ENCODE assay signal across 23 cellular contexts in genomic region chr4:7540216-7540615, GRCh38.
DNase-seq lines count a peak whose midpoint lies in the region; ATAC-seq and TF ChIP-seq lines count a peak whose summit lies in the region.
"Had no signal": no experiment of that assay in that cellular context is flagged by ENCODE, and none has a peak within 500 bp of the region (broad histone marks: within the 10 kb centered on the region; RNA-seq: fewer than 3 reads in every experiment).

No MANE protein-coding gene starts in this region.

- H3K27ac ChIP-seq in CD4-positive, alpha-beta memory T cell (ENCODE audit: low read depth, low read length), result no peak overlapping the region
- H3K27ac ChIP-seq in foreskin keratinocyte, result no peak overlapping the region
- H3K27ac ChIP-seq: cardiac muscle cell, epithelial cell of prostate, hepatocyte, neural progenitor cell, tibial nerve, VCaP had no signal

- peak overlapping the region in 4 of 7 donors; percentile 22 to 74 (median 34) for H3K27ac Mint-ChIP-seq in CD4-positive, alpha-beta memory T cell
- H3K27ac Mint-ChIP-seq: neural progenitor cell; stimulated activated naive CD8-positive, alpha-beta T cell treated with anti-CD3 and anti-CD28 coated beads, Interleukin-15, Interleukin-2, amounts not matched to agents 100 ng/mL and 50 ng/mL, for 24 hours; T-helper 1 cell treated with Interleukin-12 subunit alpha and Interleukin-12 subunit beta and Interleukin-4 antibody, amounts not matched to agents 30 μg/mL and 1 μg/mL, for 36 hours had no signal

- H3K36me3 ChIP-seq in CD4-positive, alpha-beta memory T cell (ENCODE audit: insufficient read depth, low read length), result no peaks in the 10 kb centered on the region
- no peaks in the 10 kb centered on the region for H3K36me3 ChIP-seq in ES-I3 (ENCODE audit: insufficient read depth, low read length)
- H3K36me3 ChIP-seq: cardiac muscle cell, neural progenitor cell had no signal

- peak; percentile 7 for ATAC-seq in foreskin keratinocyte

- no peak for TF ChIP-seq CTCF in NB4 (IDR thresholded peaks at IDR 0.05; ENCODE audit: low read depth, low read length)
- TF ChIP-seq CTCF in foreskin keratinocyte (conservative IDR thresholded peaks at IDR 0.05), result no peak

- peaks cover 0 to 3% (median 0%) of the 10 kb centered on the region in 8 donors for H3K9me3 Mint-ChIP-seq in CD4-positive, alpha-beta memory T cell
- H3K9me3 Mint-ChIP-seq: neural progenitor cell; stimulated activated naive CD8-positive, alpha-beta T cell treated with anti-CD3 and anti-CD28 coated beads, Interleukin-15, Interleukin-2, amounts not matched to agents 100 ng/mL and 50 ng/mL, for 24 hours had no signal

- H3K4me3 ChIP-seq in CD4-positive, alpha-beta memory T cell (ENCODE audit: low read length in 2 of 2), result no peak overlapping the region
- H3K4me3 ChIP-seq in NB4 (ENCODE audit: low read depth, low read length), result no peak overlapping the region
- H3K4me3 ChIP-seq: cardiac muscle cell, hepatocyte, neural progenitor cell, smooth muscle cell, tibial nerve had no signal

- no peak for TF ChIP-seq POLR2A in NB4 (IDR thresholded peaks at IDR 0.05; ENCODE audit: extremely low read depth, insufficient read length)

- CTCF ChIA-PET in CD4-positive, alpha-beta memory T cell (lab: Charles Lee; ENCODE audit: partially characterized antibody), result no interaction called here
- CTCF ChIA-PET in HEK293T (lab: Yijun Ruan, JAX), result no interaction called here

- no peaks in the 10 kb centered on the region for H3K27me3 ChIP-seq in CD4-positive, alpha-beta memory T cell (ENCODE audit: insufficient read depth, low read length)
- H3K27me3 ChIP-seq in foreskin keratinocyte, result no peaks in the 10 kb centered on the region
- H3K27me3 ChIP-seq: cardiac muscle cell, hepatocyte, neural progenitor cell, tibial nerve had no signal

- peaks cover 4% of the 10 kb centered on the region for H3K4me1 ChIP-seq in CD4-positive, alpha-beta memory T cell (ENCODE audit: insufficient read depth, low read length)
- H3K4me1 ChIP-seq in ES-I3 (ENCODE audit: insufficient read depth, low read length) (peaks cover 6% of the 10 kb centered on the region; the same call in 1 of the 2 replicates), foreskin keratinocyte (no peaks in the 10 kb centered on the region)
- H3K4me1 ChIP-seq: neural progenitor cell had no signal

- peak in 1 of 5 donors; percentile 48 for DNase-seq in CD4-positive, alpha-beta memory T cell
- DNase-seq in NB4 (ENCODE audit: low read depth), result peak; percentile 14
- no peak for DNase-seq in foreskin keratinocyte
- DNase-seq in occipital lobe (lab: John Stamatoyannopoulos, UW), result no peak
- no peak for DNase-seq in NCI-H526 treated with DMSO at 0.1 percent for 48 hours (lab: John Stamatoyannopoulos, UW)
- DNase-seq in HEK293T (ENCODE audit: extremely low spot score), result no peak
- DNase-seq: activated CD4-positive, alpha-beta T cell treated with anti-CD3 and anti-CD28 coated beads, Interleukin-2, amount 50 U/mL, for 4 hours; activated T-cell treated with anti-CD3 and anti-CD28 coated beads for 4 hours; KG1; left ventricle myocardium superior; NCI-H1105 treated with DMSO at 0.1 percent for 48 hours; NCI-H510A; SHP77 treated with DMSO at 0.1 percent for 48 hours had no signal

- no peaks in the 10 kb centered on the region for H3K9me3 ChIP-seq in CD4-positive, alpha-beta memory T cell (ENCODE audit: control insufficient read depth in 1 of 2, low read length in 2 of 2)
- H3K9me3 ChIP-seq in ES-I3 (ENCODE audit: control insufficient read depth, insufficient read depth, low read length), result no peaks in the 10 kb centered on the region

- no peak overlapping the region for H3K4me3 Mint-ChIP-seq in CD4-positive, alpha-beta memory T cell
- H3K4me3 Mint-ChIP-seq: neural progenitor cell; stimulated activated naive CD8-positive, alpha-beta T cell treated with anti-CD3 and anti-CD28 coated beads, Interleukin-15, Interleukin-2, amounts not matched to agents 100 ng/mL and 50 ng/mL, for 24 hours; T-helper 1 cell treated with Interleukin-12 subunit alpha and Interleukin-12 subunit beta and Interleukin-4 antibody, amounts not matched to agents 30 μg/mL and 1 μg/mL, for 36 hours had no signal

- peaks cover 0 to 3% (median 0%) of the 10 kb centered on the region in 4 donors for H3K4me1 Mint-ChIP-seq in CD4-positive, alpha-beta memory T cell

- H3K9ac ChIP-seq in ES-I3 (ENCODE audit: low read depth, low read length), result peak overlapping the region; percentile 62; the same call in 1 of the 2 replicates
- H3K9ac ChIP-seq: neural progenitor cell had no signal

- POLR2A ChIA-PET in CD4-positive, alpha-beta memory T cell (lab: Charles Lee; ENCODE audit: partially characterized antibody), result no interaction called here
- POLR2A ChIA-PET in HEK293T (lab: Yijun Ruan, JAX), result no interaction called here

- H3K27me3 Mint-ChIP-seq in CD4-positive, alpha-beta memory T cell, result peaks cover 0 to 1% of the 10 kb centered on the region in 2 donors
- H3K27me3 Mint-ChIP-seq: stimulated activated naive CD8-positive, alpha-beta T cell treated with anti-CD3 and anti-CD28 coated beads, Interleukin-15, Interleukin-2, amounts not matched to agents 100 ng/mL and 50 ng/mL, for 24 hours had no signal

- no peaks in the 10 kb centered on the region for H3K36me3 Mint-ChIP-seq in CD4-positive, alpha-beta memory T cell
- H3K36me3 Mint-ChIP-seq: neural progenitor cell had no signal

- intact Hi-C loops in CD4-positive, alpha-beta memory T cell (cut with micrococcal nuclease), result no loop called here

TF ChIP-seq in HEK293T, 16 proteins besides CTCF, POLR2A, EP300 and RAD21:
- TF ChIP-seq NFRKB (IDR thresholded peaks at IDR 0.05), result no peak
- TF ChIP-seq ELF4 (IDR thresholded peaks at IDR 0.05), result no peak
- TF ChIP-seq ZNF384 (IDR thresholded peaks at IDR 0.05), result no peak
- no peak for TF ChIP-seq TARDBP (IDR thresholded peaks at IDR 0.05)
- no peak for TF ChIP-seq LEF1 (IDR thresholded peaks at IDR 0.05; ENCODE audit: borderline replicate concordance)
- TF ChIP-seq SP1 (IDR thresholded peaks at IDR 0.05), result no peak
- TF ChIP-seq FOXM1 (IDR thresholded peaks at IDR 0.05; ENCODE audit: borderline replicate concordance), result no peak
- TF ChIP-seq BHLHE40 (IDR thresholded peaks at IDR 0.05; ENCODE audit: borderline replicate concordance), result no peak
- TF ChIP-seq PKNOX1 (IDR thresholded peaks at IDR 0.05), result no peak
- TF ChIP-seq L3MBTL2 (conservative IDR thresholded peaks at IDR 0.05), result no peak
- no peak for TF ChIP-seq HDGF (IDR thresholded peaks at IDR 0.05; ENCODE audit: borderline replicate concordance)
- TF ChIP-seq SUZ12 (IDR thresholded peaks at IDR 0.05), result no peak
- TF ChIP-seq CTBP1 (IDR thresholded peaks at IDR 0.05; ENCODE audit: borderline replicate concordance), result no peak
- no peak for TF ChIP-seq FOXK2 (IDR thresholded peaks at IDR 0.05)
- no peak for TF ChIP-seq ARNT (IDR thresholded peaks at IDR 0.05)
